In the genomic region with DNA sequence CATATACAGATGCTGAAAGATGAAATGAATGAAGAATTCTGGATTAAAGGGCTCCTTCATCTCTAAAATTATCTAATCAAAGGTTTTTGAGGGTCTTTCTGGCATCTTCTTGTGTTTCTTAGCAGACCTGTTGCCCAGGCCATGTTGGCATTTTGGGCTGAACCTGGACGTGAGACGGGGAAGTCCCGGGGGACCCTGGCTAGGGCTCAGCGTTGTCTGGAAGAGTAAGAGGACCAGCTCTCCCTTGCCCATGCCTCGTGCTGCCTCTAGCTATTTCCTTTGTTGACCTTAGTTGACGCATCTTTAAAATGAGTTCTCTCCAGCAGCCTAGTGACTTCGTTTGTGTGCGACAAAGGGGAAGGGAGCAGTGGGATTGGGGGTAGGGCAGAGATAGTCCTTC, we compare ENCODE assay signal across 22 cellular contexts.
"Had no signal": no experiment of that assay in that cellular context is flagged by ENCODE, and none has a peak within 500 bp of the region (broad histone marks: within the 10 kb centered on the region; RNA-seq: fewer than 3 reads in every experiment).

No MANE protein-coding gene starts in this region.

- DNase-seq: Kasumi-1, MM.1S, NCI-H1092 treated with DMSO at 0.1 percent for 48 hours, NCI-H1436, NCI-H187, NCI-H2029, NCI-H2081 treated with DMSO at 0.1 percent for 48 hours, NCI-H2171, NCI-H226, NCI-H446, NCI-H510A, NCI-H524 treated with DMSO at 0.1 percent for 48 hours, NCI-H69, NCI-H774, RPMI8226, SIG-M5 had no signal

- H3K4me1 Mint-ChIP-seq: IgD-negative memory B cell had no signal

- H3K4me3 ChIP-seq: K562, SJSA1, SK-N-MC had no signal

- H3K9me3 ChIP-seq: SJSA1 had no signal

- H3K27ac ChIP-seq: HL-60, KMS-11, SJSA1, SK-N-MC had no signal

- H3K27me3 ChIP-seq: SJSA1 had no signal

- H3K36me3 Mint-ChIP-seq: IgD-negative memory B cell had no signal

- H3K4me1 ChIP-seq: SJSA1 had no signal

- H3K36me3 ChIP-seq: SJSA1 had no signal

- H3K4me2 ChIP-seq: KMS-11 had no signal

- H3K9ac ChIP-seq: KMS-11 had no signal

- ATAC-seq: K562 had no signal

- H3K27ac Mint-ChIP-seq: IgD-negative memory B cell had no signal
